Comparison of ENCODE assay signal across 6 cellular contexts in the genomic region with DNA sequence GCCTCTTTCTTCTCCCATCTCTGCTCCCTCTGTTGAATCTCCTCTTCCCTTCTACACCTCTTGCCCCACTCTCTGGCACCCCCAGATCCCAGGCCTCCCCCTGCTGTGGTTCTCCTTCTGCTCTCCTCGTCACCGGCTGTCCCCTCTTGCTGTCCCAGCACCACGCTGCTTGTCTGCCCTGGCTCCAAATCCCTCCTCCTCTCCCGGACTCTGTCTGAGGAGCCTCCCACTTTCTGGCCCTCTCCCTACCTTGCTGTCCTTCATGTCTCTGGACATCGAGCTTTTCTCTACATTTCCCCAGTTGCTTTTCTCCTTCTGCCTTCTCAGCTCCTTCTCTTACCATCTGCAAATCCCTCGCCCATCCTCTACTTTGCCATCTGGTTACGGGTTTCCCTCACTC.
DNase-seq lines count a peak whose midpoint lies in the region; ATAC-seq and TF ChIP-seq lines count a peak whose summit lies in the region.

No MANE protein-coding gene starts in this region.

- DNase-seq in AG20443 (ENCODE audit: low spot score): peak; percentile 14
- DNase-seq in islet precursor cell: peak; percentile 61
- no peak for DNase-seq in AG08395 (ENCODE audit: low spot score)
- DNase-seq in NCI-H1694 (lab: John Stamatoyannopoulos, UW): no peak

- ATAC-seq in SK-N-SH treated with all-trans-retinoic acid at 6 μM for 48 hours: peak; percentile 40
- no peak for ATAC-seq in HG02678 (IDR thresholded peaks at IDR 0.05; ENCODE audit: unreplicated experiment)

TF ChIP-seq in SK-N-SH treated with all-trans-retinoic acid at 6 μM for 48 hours, 23 proteins besides CTCF, POLR2A, EP300 and RAD21:
- TF ChIP-seq BACH2 (CRISPR knock-in tag; IDR thresholded peaks at IDR 0.05; ENCODE audit: borderline replicate concordance): no peak
- no peak for TF ChIP-seq PPARA (CRISPR knock-in tag; IDR thresholded peaks at IDR 0.05; ENCODE audit: borderline replicate concordance)
- no peak for TF ChIP-seq ZFP3 (CRISPR knock-in tag; IDR thresholded peaks at IDR 0.05)
- TF ChIP-seq GLIS3 (CRISPR knock-in tag; IDR thresholded peaks at IDR 0.05): no peak
- TF ChIP-seq SNAI2 (CRISPR knock-in tag; IDR thresholded peaks at IDR 0.05): no peak
- TF ChIP-seq TCF4 (CRISPR knock-in tag; IDR thresholded peaks at IDR 0.05; ENCODE audit: borderline replicate concordance): no peak
- no peak for TF ChIP-seq ARNTL (CRISPR knock-in tag; IDR thresholded peaks at IDR 0.05; ENCODE audit: borderline replicate concordance, low read depth)
- no peak for TF ChIP-seq CSDC2 (CRISPR knock-in tag; IDR thresholded peaks at IDR 0.05)
TF ChIP-seq in SK-N-SH treated with all-trans-retinoic acid at 6 μM for 48 hours: peak in this region for 0.

Comparison
In these comparisons a context has a peak if more than half of its experiments do, and no peak if none do; other contexts are left out.
1. DNase-seq: peak in AG20443 (single experiment) and islet precursor cell (single experiment); none in AG08395 (single experiment) and NCI-H1694 (single experiment).